Comparison of ENCODE assay signal across 29 cellular contexts in genomic region chr4:99483636-99484035, GRCh38. TPM values are rescaled to one million over a fixed set of nuclear protein-coding genes. Genes with fewer than 3 reads are reported as not detected.
"Had no signal": no experiment of that assay in that cellular context is flagged by ENCODE, and none has a peak within 500 bp of the region (broad histone marks: within the 10 kb centered on the region; RNA-seq: fewer than 3 reads in every experiment).

No MANE protein-coding gene starts in this region.

- ATAC-seq: activated T-cell treated with anti-CD3 and anti-CD28 coated beads, Interleukin-2, amount 50 U/mL, for 4 hours; natural killer cell; stimulated activated naive CD8-positive, alpha-beta T cell treated with anti-CD3 and anti-CD28 coated beads, Interleukin-15, Interleukin-2, amounts not matched to agents 100 U/mL and 50 U/mL, for 24 hours; T-helper 17 cell; upper lobe of right lung had no signal

- H3K4me3 ChIP-seq: breast epithelium, hepatocyte, left ventricle myocardium inferior, ovary, prostate gland, right atrium auricular region, thyroid gland, upper lobe of right lung had no signal

- H3K27ac ChIP-seq: breast epithelium, hepatocyte, left ventricle myocardium inferior, ovary, prostate gland, right atrium auricular region, thyroid gland, upper lobe of right lung had no signal

- H3K4me1 ChIP-seq: breast epithelium, left ventricle myocardium inferior, prostate gland, right atrium auricular region, thyroid gland, upper lobe of right lung had no signal

- H3K36me3 ChIP-seq: breast epithelium, left ventricle myocardium inferior, ovary, prostate gland, right atrium auricular region, thyroid gland, upper lobe of right lung had no signal

- H3K9me3 ChIP-seq: prostate gland, thyroid gland had no signal

- H3K4me3 Mint-ChIP-seq: activated naive CD8-positive, alpha-beta T cell; activated T-cell treated with anti-CD3 and anti-CD28 coated beads, Interleukin-2, amount 50 U/mL, for 4 hours; natural killer cell; T-helper 17 cell had no signal

- H3K79me2 ChIP-seq: hepatocyte had no signal

- H3K4me2 ChIP-seq: hepatocyte had no signal

- H3K4me1 Mint-ChIP-seq: natural killer cell, T-helper 17 cell had no signal

- H3K27ac Mint-ChIP-seq: activated naive CD8-positive, alpha-beta T cell; activated T-helper 2 cell treated with anti-CD3 and anti-CD28 coated beads, Interferon-gamma antibody, Interleukin-2, Interleukin-4, amounts not matched to agents 10 μg/mL and 5 μg/mL and 100 μg/mL, durations not matched to agents 14 hours and 24 hours and 36 hours; natural killer cell; T-helper 17 cell had no signal

- H3K27me3 Mint-ChIP-seq: activated naive CD8-positive, alpha-beta T cell had no signal

- H2AFZ ChIP-seq: hepatocyte had no signal

- DNase-seq: activated CD4-positive, alpha-beta T cell treated with anti-CD3 and anti-CD28 coated beads for 4 hours; activated CD4-positive, alpha-beta T cell treated with anti-CD3 and anti-CD28 coated beads, Interleukin-2, amount 50 U/mL, for 48 hours; activated CD4-positive, CD25-positive, alpha-beta regulatory T cell; activated CD8-positive, alpha-beta memory T cell treated with anti-CD3 and anti-CD28 coated beads, Interleukin-2, amount 50 U/mL, for 48 hours; activated naive CD4-positive, alpha-beta T cell; activated T-cell treated with anti-CD3 and anti-CD28 coated beads, Interleukin-2, amount 50 U/mL, for 4 hours; amniotic stem cell; cerebellar nuclear complex; effector CD4-positive, alpha-beta T cell; erythroblast; foreskin melanocyte; left ventricle myocardium inferior; midbrain; natural killer cell; ovary; stimulated activated CD4-positive, alpha-beta T cell treated with anti-CD3 and anti-CD28 coated beads, Interleukin-4, amount 100 ng/mL, for 4 hours; stimulated activated naive CD8-positive, alpha-beta T cell treated with anti-CD3 and anti-CD28 coated beads, Interleukin-15, Interleukin-2, amounts not matched to agents 100 U/mL and 50 U/mL, for 24 hours; substantia nigra; T-helper 17 cell; thyroid gland; upper lobe of right lung had no signal

- H3K27me3 ChIP-seq: breast epithelium, hepatocyte, ovary, right atrium auricular region, thyroid gland, upper lobe of right lung had no signal

RNA-seq across cellular contexts. Expression of gene C4orf17, which starts 27.2 kb away (rescaled TPM):
- total RNA-seq: activated CD8-positive, alpha-beta memory T cell treated with anti-CD3 and anti-CD28 coated beads for 36 hours; activated T-cell treated with anti-CD3 and anti-CD28 coated beads, Interleukin-2, amount 50 U/mL, for 4 hours; activated T-helper 2 cell treated with anti-CD3 and anti-CD28 coated beads, Interferon-gamma antibody, Interleukin-2, Interleukin-4, amounts not matched to agents 10 μg/mL and 5 μg/mL and 100 μg/mL, durations not matched to agents 14 hours and 24 hours and 36 hours; breast epithelium; hepatocyte; left ventricle myocardium inferior; lung microvascular endothelial cell; natural killer cell; ovary; right atrium auricular region; T-helper 17 cell; thyroid gland; upper lobe of right lung had no signal
- polyA plus RNA-seq: hepatocyte, ovary had no signal

RNA-seq across cellular contexts. Expression of gene ADH7, which starts 48.5 kb away (rescaled TPM):
- total RNA-seq: activated CD8-positive, alpha-beta memory T cell treated with anti-CD3 and anti-CD28 coated beads for 36 hours; activated T-cell treated with anti-CD3 and anti-CD28 coated beads, Interleukin-2, amount 50 U/mL, for 4 hours; activated T-helper 2 cell treated with anti-CD3 and anti-CD28 coated beads, Interferon-gamma antibody, Interleukin-2, Interleukin-4, amounts not matched to agents 10 μg/mL and 5 μg/mL and 100 μg/mL, durations not matched to agents 14 hours and 24 hours and 36 hours; breast epithelium; hepatocyte; left ventricle myocardium inferior; lung microvascular endothelial cell; natural killer cell; ovary; right atrium auricular region; T-helper 17 cell; thyroid gland; upper lobe of right lung had no signal
- polyA plus RNA-seq: hepatocyte, ovary had no signal
